ENCODE assay signal across 8 cellular contexts in genomic region chr9:41064125-41064795, GRCh38.
A peak's percentile ranks its signal among the peaks of the same experiment; 100 is the strongest.
DNase-seq lines count a peak whose midpoint lies in the region; ATAC-seq and TF ChIP-seq lines count a peak whose summit lies in the region.
"Not testable (repeated sequence)": the region's sequence is repeated elsewhere in the genome, so short reads cannot be mapped to it uniquely, and the experiment has no call there.

No MANE protein-coding gene starts in this region.

- ATAC-seq in GM18505 (IDR thresholded peaks at IDR 0.05; ENCODE audit: unreplicated experiment) (peak; percentile 90), GM21717 (IDR thresholded peaks at IDR 0.05; ENCODE audit: unreplicated experiment) (peak; percentile 69), HG03139 (IDR thresholded peaks at IDR 0.05; ENCODE audit: unreplicated experiment) (peak; percentile 77), upper lobe of left lung (ENCODE audit: low FRiP score in 2 of 2) (peak; percentile 17 to 61)

- TF ChIP-seq EP300 in upper lobe of left lung (IDR thresholded peaks at IDR 0.05): not testable (repeated sequence)

- H3K4me1 ChIP-seq in upper lobe of left lung: not testable (repeated sequence)

- not testable (repeated sequence) for H3K27me3 ChIP-seq in upper lobe of left lung

- not testable (repeated sequence) for H3K4me3 Mint-ChIP-seq in activated T-helper 1 cell treated with anti-CD3 and anti-CD28 coated beads, Interleukin-12 subunit alpha, Interleukin-12 subunit beta, Interleukin-2, Interleukin-4 antibody, amounts not matched to agents 30 ng/mL and 10 ng/mL and 1 ng/mL, durations not matched to agents 14 hours and 24 hours and 36 hours

- H3K27ac ChIP-seq in upper lobe of left lung: not testable (repeated sequence)

- not testable (repeated sequence) for H3K27me3 Mint-ChIP-seq in activated T-helper 1 cell treated with anti-CD3 and anti-CD28 coated beads, Interleukin-12 subunit alpha, Interleukin-12 subunit beta, Interleukin-2, Interleukin-4 antibody, amounts not matched to agents 30 ng/mL and 10 ng/mL and 1 ng/mL, durations not matched to agents 14 hours and 24 hours and 36 hours (ENCODE audit: insufficient read depth)

- 22 to 29% methylated on average over 7 to 8 of the region's 8 CpGs for WGBS in upper lobe of left lung, 2 donors

- not testable (repeated sequence) for H3K27ac Mint-ChIP-seq in activated T-helper 1 cell treated with anti-CD3 and anti-CD28 coated beads, Interleukin-12 subunit alpha, Interleukin-12 subunit beta, Interleukin-2, Interleukin-4 antibody, amounts not matched to agents 30 ng/mL and 10 ng/mL and 1 ng/mL, durations not matched to agents 14 hours and 24 hours and 36 hours

- not testable (repeated sequence) for H3K36me3 Mint-ChIP-seq in activated T-helper 1 cell treated with anti-CD3 and anti-CD28 coated beads, Interleukin-12 subunit alpha, Interleukin-12 subunit beta, Interleukin-2, Interleukin-4 antibody, amounts not matched to agents 30 ng/mL and 10 ng/mL and 1 ng/mL, durations not matched to agents 14 hours and 24 hours and 36 hours (ENCODE audit: low read depth)

- not testable (repeated sequence) for H3K4me3 ChIP-seq in epithelial cell of esophagus (ENCODE audit: low read length); upper lobe of left lung

- TF ChIP-seq POLR2A in GM18505 (IDR thresholded peaks at IDR 0.05; ENCODE audit: borderline replicate concordance, extremely low read depth, insufficient read depth, insufficient read length); upper lobe of left lung (IDR thresholded peaks at IDR 0.05): not testable (repeated sequence)

- intact Hi-C loops in activated T-helper 1 cell treated with anti-CD3 and anti-CD28 coated beads, Interleukin-12 subunit alpha, Interleukin-12 subunit beta, Interleukin-2, Interleukin-4 antibody, amounts not matched to agents 30 ng/mL and 10 ng/mL and 1 ng/mL, durations not matched to agents 14 hours and 24 hours and 36 hours (cut with micrococcal nuclease): not testable (repeated sequence)

- not testable (repeated sequence) for TF ChIP-seq CTCF in epithelial cell of esophagus (IDR thresholded peaks at IDR 0.05; ENCODE audit: insufficient read depth, low read depth, low read length, missing control alignments); upper lobe of left lung (IDR thresholded peaks at IDR 0.05)

- not testable (repeated sequence) for H3K9me3 Mint-ChIP-seq in activated T-helper 1 cell treated with anti-CD3 and anti-CD28 coated beads, Interleukin-12 subunit alpha, Interleukin-12 subunit beta, Interleukin-2, Interleukin-4 antibody, amounts not matched to agents 30 ng/mL and 10 ng/mL and 1 ng/mL, durations not matched to agents 14 hours and 24 hours and 36 hours

- not testable (repeated sequence) for H3K36me3 ChIP-seq in upper lobe of left lung

- H3K9me3 ChIP-seq in upper lobe of left lung: not testable (repeated sequence)

- not testable (repeated sequence) for H3K4me1 Mint-ChIP-seq in activated T-helper 1 cell treated with anti-CD3 and anti-CD28 coated beads, Interleukin-12 subunit alpha, Interleukin-12 subunit beta, Interleukin-2, Interleukin-4 antibody, amounts not matched to agents 30 ng/mL and 10 ng/mL and 1 ng/mL, durations not matched to agents 14 hours and 24 hours and 36 hours (ENCODE audit: low read depth)

- DNase-seq in RPMI7951 (ENCODE audit: low read depth) (peak; percentile 29), epithelial cell of esophagus (ENCODE audit: low read depth) (peak; percentile 18), myocyte (ENCODE audit: low read depth) (peak; percentile 46)
- peak; percentile 9 for DNase-seq in activated T-helper 1 cell treated with anti-CD3 and anti-CD28 coated beads, Interleukin-12 subunit alpha, Interleukin-12 subunit beta, Interleukin-2, Interleukin-4 antibody, amounts not matched to agents 30 ng/mL and 10 ng/mL and 1 ng/mL, durations not matched to agents 14 hours and 24 hours and 36 hours (ENCODE audit: low spot score)
- not testable (repeated sequence) for DNase-seq in upper lobe of left lung

Comparison
In these comparisons a context has a peak if more than half of its experiments do, and no peak if none do; other contexts are left out.
1. ATAC-seq: peak in every context shown above with its lines; median percentile 90 in GM18505; 77 in HG03139; 69 in GM21717; 39 in upper lobe of left lung.